27 cellular contexts compared by ENCODE assay signal in genomic region chr1:203826175-203826574, GRCh38.
"Had no signal": no experiment of that assay in that cellular context is flagged by ENCODE, and none has a peak within 500 bp of the region (broad histone marks: within the 10 kb centered on the region; RNA-seq: fewer than 3 reads in every experiment).

No MANE protein-coding gene starts in this region.

- DNase-seq: colonic mucosa; cortex of kidney; effector CD8-positive, alpha-beta T cell; effector memory CD8-positive, alpha-beta T cell; endodermal cell; erythroblast; esophagus squamous epithelium; foreskin fibroblast; foreskin melanocyte; gastrocnemius medialis; glutamatergic neuron; head of caudate nucleus; heart right ventricle; hippocampal formation; left cardiac atrium; left lung; left ventricle myocardium superior; lower lobe of right lung; mesenchymal stem cell; midbrain; naive thymus-derived CD4-positive, alpha-beta T cell had no signal

- H3K4me3 ChIP-seq: colonic mucosa, esophagus squamous epithelium, gastrocnemius medialis, heart right ventricle, left lung, lower lobe of right lung had no signal

- H3K4me1 Mint-ChIP-seq: endodermal cell had no signal

- FAIRE-seq: endometrium, islet of Langerhans, keratinocyte had no signal

- H3K27me3 ChIP-seq: colonic mucosa, esophagus squamous epithelium, gastrocnemius medialis, heart right ventricle, left lung had no signal

- H3K4me3 Mint-ChIP-seq: dendritic cell treated with granulocyte-macrophage colony-stimulating factor and Interleukin-4, amounts not matched to agents 40 ng/mL and 50 ng/mL, for 4 days; effector memory CD8-positive, alpha-beta T cell; endodermal cell; naive thymus-derived CD4-positive, alpha-beta T cell had no signal

- ATAC-seq: effector memory CD8-positive, alpha-beta T cell; esophagus mucosa; gastrocnemius medialis; heart right ventricle; left cardiac atrium; left lung; left ventricle myocardium superior; lower lobe of right lung; naive thymus-derived CD4-positive, alpha-beta T cell had no signal

- H3K4me1 ChIP-seq: colonic mucosa, esophagus squamous epithelium had no signal

- H3K9me3 ChIP-seq: colonic mucosa, esophagus squamous epithelium, gastrocnemius medialis, heart right ventricle, left lung, lower lobe of right lung had no signal

- H3K27me3 Mint-ChIP-seq: dendritic cell treated with granulocyte-macrophage colony-stimulating factor and Interleukin-4, amounts not matched to agents 40 ng/mL and 50 ng/mL, for 4 days; effector memory CD8-positive, alpha-beta T cell; naive thymus-derived CD4-positive, alpha-beta T cell had no signal

- H3K27ac ChIP-seq: colonic mucosa, epithelial cell of prostate, esophagus squamous epithelium, gastrocnemius medialis, heart right ventricle, left lung, lower lobe of right lung had no signal

- H3K9me3 Mint-ChIP-seq: dendritic cell treated with granulocyte-macrophage colony-stimulating factor and Interleukin-4, amounts not matched to agents 40 ng/mL and 50 ng/mL, for 4 days; effector memory CD8-positive, alpha-beta T cell; endodermal cell; naive thymus-derived CD4-positive, alpha-beta T cell had no signal

- H3K27ac Mint-ChIP-seq: dendritic cell treated with granulocyte-macrophage colony-stimulating factor and Interleukin-4, amounts not matched to agents 40 ng/mL and 50 ng/mL, for 4 days; endodermal cell had no signal
